Comparison of ENCODE assay signal across 8 cellular contexts in genomic region chr2:224937887-224938286, GRCh38.
DNase-seq lines count a peak whose midpoint lies in the region; ATAC-seq and TF ChIP-seq lines count a peak whose summit lies in the region.

No MANE protein-coding gene starts in this region.

- POLR2A ChIA-PET in naive thymus-derived CD4-positive, alpha-beta T cell (lab: Charles Lee): interaction anchor here (1.0 to 3.5 kb wide), 4 partner anchors 9 to 105 kb away, joined by 3 to 25 read pairs (median 6); no protein-coding TSS in a partner anchor

- CTCF ChIA-PET in naive thymus-derived CD4-positive, alpha-beta T cell (lab: Charles Lee): interaction anchor here (0.8 to 2.5 kb wide), 4 partner anchors 11 to 64 kb away, joined by 4 to 7 read pairs (median 4); no protein-coding TSS in a partner anchor

- no peaks in the 10 kb centered on the region for H3K27me3 ChIP-seq in naive thymus-derived CD4-positive, alpha-beta T cell (ENCODE audit: control insufficient read depth in 2 of 2, insufficient read depth in 2 of 2, low read length in 2 of 2)
- H3K27me3 ChIP-seq in adrenal gland: no peaks in the 10 kb centered on the region

- H3K4me1 Mint-ChIP-seq in HFFc6 (ENCODE audit: low read depth): peaks cover 64% of the 10 kb centered on the region
- peaks cover 61 to 100% (median 86%) of the 10 kb centered on the region in 7 donors for H3K4me1 Mint-ChIP-seq in naive thymus-derived CD4-positive, alpha-beta T cell

- H3K27ac Mint-ChIP-seq in HFFc6: no peak overlapping the region; the same call in 1 of the 2 replicates
- peak overlapping the region; percentile 78 to 92 (median 86) for H3K27ac Mint-ChIP-seq in naive thymus-derived CD4-positive, alpha-beta T cell

- peak overlapping the region; percentile 62 for H3K27ac ChIP-seq in naive thymus-derived CD4-positive, alpha-beta T cell (ENCODE audit: low read depth, low read length)
- no peak overlapping the region for H3K27ac ChIP-seq in adrenal gland

- TF ChIP-seq CTCF in HFFc6 (IDR thresholded peaks at IDR 0.05) (no peak), adrenal gland (IDR thresholded peaks at IDR 0.05) (no peak)

- no peaks in the 10 kb centered on the region for H3K9me3 ChIP-seq in naive thymus-derived CD4-positive, alpha-beta T cell (ENCODE audit: control insufficient read depth in 2 of 3, low read length in 3 of 3)
- no peaks in the 10 kb centered on the region for H3K9me3 ChIP-seq in adrenal gland (replicated peaks in 1 of 3)

- DNase-seq in HFFc6 (no peak), MV-4-11 (lab: John Stamatoyannopoulos, UW) (peak; percentile 80), adrenal gland (no peak), KBM-7 (no peak)
- DNase-seq in naive thymus-derived CD4-positive, alpha-beta T cell: no peak
- DNase-seq in activated CD8-positive, alpha-beta memory T cell treated with anti-CD3 and anti-CD28 coated beads, Interleukin-2, amount 50 U/mL, for 4 hours: no peak
- no peak for DNase-seq in stimulated activated CD4-positive, alpha-beta T cell treated with anti-CD3 and anti-CD28 coated beads, Interleukin-4, amount 100 ng/mL, for 24 hours

- H3K27me3 Mint-ChIP-seq in HFFc6 (ENCODE audit: insufficient read depth): no peaks in the 10 kb centered on the region
- H3K27me3 Mint-ChIP-seq in naive thymus-derived CD4-positive, alpha-beta T cell: no peaks in the 10 kb centered on the region

- H3K4me3 Mint-ChIP-seq in HFFc6: peak overlapping the region; percentile 54; the same call in 1 of the 2 replicates
- H3K4me3 Mint-ChIP-seq in naive thymus-derived CD4-positive, alpha-beta T cell: peak overlapping the region; percentile 46 to 81 (median 68)

- H3K36me3 Mint-ChIP-seq in HFFc6 (ENCODE audit: low read depth): peaks cover 24% of the 10 kb centered on the region
- peaks cover 0 to 44% (median 10%) of the 10 kb centered on the region in 5 donors for H3K36me3 Mint-ChIP-seq in naive thymus-derived CD4-positive, alpha-beta T cell

- H3K9me3 Mint-ChIP-seq in HFFc6: no peaks in the 10 kb centered on the region
- no peaks in the 10 kb centered on the region for H3K9me3 Mint-ChIP-seq in naive thymus-derived CD4-positive, alpha-beta T cell

- peaks cover 39 to 64% of the 10 kb centered on the region in 2 donors for H3K4me1 ChIP-seq in naive thymus-derived CD4-positive, alpha-beta T cell (ENCODE audit: control insufficient read depth in 2 of 2, insufficient read depth in 2 of 2, low read length in 2 of 2)
- peaks cover 15 to 32% of the 10 kb centered on the region in 2 donors for H3K4me1 ChIP-seq in adrenal gland (replicated peaks in 1 of 2)

- in situ Hi-C loops in KBM-7 (cut with MboI; ENCODE audit: low pct_unique_long_range_greater_than_20kb, low sequenced_read_pairs): no loop called here

- TF ChIP-seq POLR2A in adrenal gland (IDR thresholded peaks at IDR 0.05): no peak

- ATAC-seq in GM18907 (IDR thresholded peaks at IDR 0.05; ENCODE audit: unreplicated experiment): peak; percentile 84
- ATAC-seq in naive thymus-derived CD4-positive, alpha-beta T cell: peak; percentile 46

- H3K36me3 ChIP-seq in naive thymus-derived CD4-positive, alpha-beta T cell (ENCODE audit: control insufficient read depth in 2 of 3, insufficient read depth in 3 of 3, low read length in 3 of 3): no peaks in the 10 kb centered on the region
- H3K36me3 ChIP-seq in adrenal gland (replicated peaks in 1 of 2): no peaks in the 10 kb centered on the region

- intact Hi-C loops in naive thymus-derived CD4-positive, alpha-beta T cell (cut with micrococcal nuclease): loop anchor here (1.0 to 10.0 kb wide), 5 partner anchors 8 to 527 kb away; no protein-coding TSS in a partner anchor
- intact Hi-C loops in adrenal gland (cut with DNase I): no loop called here

- H3K4me3 ChIP-seq in naive thymus-derived CD4-positive, alpha-beta T cell (ENCODE audit: low read length): peak overlapping the region; percentile 12
- no peak overlapping the region for H3K4me3 ChIP-seq in adrenal gland

- 69 to 83% (median 71%) methylated on average over 5 of the region's 5 CpGs for WGBS in adrenal gland, 4 donors

Comparison
In these comparisons a context has a peak if more than half of its experiments do, and no peak if none do; other contexts are left out.
1. intact Hi-C loops: an anchor here in naive thymus-derived CD4-positive, alpha-beta T cell (1.0 to 10.0 kb wide); none called in adrenal gland.